ENCODE assay signal across 24 cellular contexts in the genomic region with DNA sequence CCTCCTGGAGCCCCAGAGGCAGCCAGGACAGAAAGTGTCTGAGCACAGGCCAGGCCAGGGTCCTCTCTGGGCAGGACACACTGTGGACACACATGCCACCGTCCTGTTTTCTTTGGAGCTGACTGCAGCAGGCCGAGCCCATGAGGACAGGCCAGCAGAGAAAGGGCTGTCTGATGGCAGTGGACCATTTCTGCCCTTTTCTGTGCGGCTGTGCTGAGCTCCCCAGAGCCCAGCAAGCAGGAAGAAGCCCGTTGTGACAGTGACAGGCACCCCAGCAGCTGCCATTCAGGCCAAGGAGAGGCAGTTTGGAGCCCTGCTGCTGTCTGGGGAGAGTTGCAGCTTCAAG.
"Had no signal": no experiment of that assay in that cellular context is flagged by ENCODE, and none has a peak within 500 bp of the region (broad histone marks: within the 10 kb centered on the region; RNA-seq: fewer than 3 reads in every experiment).

No MANE protein-coding gene starts in this region.

- FAIRE-seq: urothelium cell line had no signal

- ATAC-seq: activated CD8-positive, alpha-beta T cell treated with anti-CD3 and anti-CD28 coated beads for 36 hours; activated T-cell treated with anti-CD3 and anti-CD28 coated beads, Interleukin-2, amount 50 U/mL, for 4 hours; esophagus mucosa; foreskin keratinocyte; SK-N-SH treated with all-trans-retinoic acid at 6 μM for 48 hours; T-helper 17 cell had no signal

- H3K4me1 ChIP-seq: foreskin keratinocyte, suprapubic skin had no signal

- H3K36me3 ChIP-seq: heart left ventricle, ovary, suprapubic skin had no signal

- H3K27me3 ChIP-seq: foreskin keratinocyte, ovary had no signal

- DNase-seq: activated CD4-positive, alpha-beta T cell treated with anti-CD3 and anti-CD28 coated beads, Interleukin-2, amount 50 U/mL, for 1 hour; activated CD4-positive, CD25-positive, alpha-beta regulatory T cell treated with anti-CD3 and anti-CD28 coated beads, Interleukin-2, amount 50 U/mL, for 72 hours; activated CD8-positive, alpha-beta T cell treated with anti-CD3 and anti-CD28 coated beads for 36 hours; activated T-cell treated with anti-CD3 and anti-CD28 coated beads, Interleukin-2, amount 50 U/mL, for 4 hours; anterior cingulate cortex; caudate nucleus; endodermal cell; foreskin keratinocyte; heart left ventricle; mammary epithelial cell; naive B cell; nephron progenitor cell; ovary; right cardiac atrium; stimulated activated CD4-positive, alpha-beta T cell treated with anti-CD3 and anti-CD28 coated beads, Interleukin-15, amount 100 ng/mL, for 24 hours; stimulated activated CD4-positive, alpha-beta T cell treated with anti-CD3 and anti-CD28 coated beads, Interleukin-2, amount 100 ng/mL, for 24 hours; stimulated activated naive CD4-positive, alpha-beta T cell; T-helper 17 cell; T1000; trophoblast cell had no signal

- H3K4me3 ChIP-seq: heart left ventricle, ovary, suprapubic skin had no signal

- H3K27ac ChIP-seq: foreskin keratinocyte, ovary, suprapubic skin had no signal

- H3K9me3 ChIP-seq: ovary had no signal
